In genomic region chr14:74630881-74631690, GRCh38 we compare ENCODE assay signal across 1 cellular context.
TF ChIP-seq lines count a peak whose summit lies in the region.

No MANE protein-coding gene starts in this region.

TF ChIP-seq in HepG2, 621 proteins besides CTCF, POLR2A, EP300 and RAD21 (continues in another document):
- no peak for TF ChIP-seq MIXL1 (CRISPR knock-in tag; IDR thresholded peaks at IDR 0.05)
- TF ChIP-seq HNF1A (IDR thresholded peaks at IDR 0.05; ENCODE audit: low read depth): no peak
- no peak for TF ChIP-seq HNF1A (CRISPR knock-in tag; IDR thresholded peaks at IDR 0.05; ENCODE audit: borderline replicate concordance)
- TF ChIP-seq RELA (CRISPR knock-in tag; IDR thresholded peaks at IDR 0.05): no peak
- no peak for TF ChIP-seq CBX5 (CRISPR knock-in tag; IDR thresholded peaks at IDR 0.05; ENCODE audit: borderline replicate concordance)
- TF ChIP-seq MAX (IDR thresholded peaks at IDR 0.05): 0 out of 2 replicates have a peak, but pooled peaks have one; percentile 16
- TF ChIP-seq THAP8 (CRISPR knock-in tag; IDR thresholded peaks at IDR 0.05; ENCODE audit: borderline replicate concordance): 0 out of 2 replicates have a peak, but pooled peaks have one; percentile 40
- TF ChIP-seq LRRFIP1 (CRISPR knock-in tag; conservative IDR thresholded peaks at IDR 0.05): no peak
- no peak for TF ChIP-seq DMAP1 (CRISPR knock-in tag; IDR thresholded peaks at IDR 0.05)
- no peak for TF ChIP-seq ZNF329 (CRISPR knock-in tag; IDR thresholded peaks at IDR 0.05; ENCODE audit: low read depth)
- TF ChIP-seq HES4 (CRISPR knock-in tag; IDR thresholded peaks at IDR 0.05; ENCODE audit: borderline replicate concordance): 0 out of 2 replicates have a peak, but pooled peaks have one; percentile 31
- TF ChIP-seq SMAD3 (CRISPR knock-in tag; IDR thresholded peaks at IDR 0.05): no peak
- TF ChIP-seq RAD51 (IDR thresholded peaks at IDR 0.05; ENCODE audit: borderline replicate concordance): no peak
- TF ChIP-seq NFE2L2 (IDR thresholded peaks at IDR 0.05; ENCODE audit: low read length): no peak
- TF ChIP-seq EHMT2 (IDR thresholded peaks at IDR 0.05; ENCODE audit: borderline replicate concordance, low read depth, low read length): no peak
- TF ChIP-seq ZNF121 (CRISPR knock-in tag; IDR thresholded peaks at IDR 0.05): peak; percentile 92
- TF ChIP-seq PAXIP1 (CRISPR knock-in tag; conservative IDR thresholded peaks at IDR 0.05): no peak
- TF ChIP-seq ZNF292 (CRISPR knock-in tag; IDR thresholded peaks at IDR 0.05; ENCODE audit: borderline replicate concordance, low read depth): no peak
- no peak for TF ChIP-seq GTF2F1 (IDR thresholded peaks at IDR 0.05; ENCODE audit: low read length)
- peak; percentile 41 for TF ChIP-seq ZNF687 (CRISPR knock-in tag; IDR thresholded peaks at IDR 0.05)
- no peak for TF ChIP-seq HOXA5 (CRISPR knock-in tag; IDR thresholded peaks at IDR 0.05)
- TF ChIP-seq PRDM10 (CRISPR knock-in tag; IDR thresholded peaks at IDR 0.05; ENCODE audit: low read depth): peak; percentile 63; the same call in 1 of the 2 replicates
- no peak for TF ChIP-seq MTF2 (CRISPR knock-in tag; IDR thresholded peaks at IDR 0.05; ENCODE audit: borderline replicate concordance)
- no peak for TF ChIP-seq ZNF563 (CRISPR knock-in tag; IDR thresholded peaks at IDR 0.05)
- TF ChIP-seq RERE (CRISPR knock-in tag; IDR thresholded peaks at IDR 0.05; ENCODE audit: low read depth): no peak
- TF ChIP-seq ZFP62 (CRISPR knock-in tag; IDR thresholded peaks at IDR 0.05): no peak
- TF ChIP-seq ZNF777 (CRISPR knock-in tag; IDR thresholded peaks at IDR 0.05): 0 out of 2 replicates have a peak, but pooled peaks have one; percentile 19
- no peak for TF ChIP-seq THAP11 (CRISPR knock-in tag; IDR thresholded peaks at IDR 0.05)
- no peak for TF ChIP-seq FOXC1 (CRISPR knock-in tag; IDR thresholded peaks at IDR 0.05; ENCODE audit: borderline replicate concordance)
- TF ChIP-seq SNAPC5 (CRISPR knock-in tag; IDR thresholded peaks at IDR 0.05; ENCODE audit: borderline replicate concordance): no peak
